ENCODE assay signal across 11 cellular contexts in genomic region chr3:172407872-172408271, GRCh38. TPM values are rescaled to one million over a fixed set of nuclear protein-coding genes. Genes with fewer than 3 reads are reported as not detected.
"Had no signal": no experiment of that assay in that cellular context is flagged by ENCODE, and none has a peak within 500 bp of the region (broad histone marks: within the 10 kb centered on the region; RNA-seq: fewer than 3 reads in every experiment).

No MANE protein-coding gene starts in this region.

- H3K27ac ChIP-seq: GM23248 had no signal

- ATAC-seq: GM23338, HCT116 had no signal

- H3K4me3 Mint-ChIP-seq: GM23338, H9, HFFc6 had no signal

- H3K9me3 Mint-ChIP-seq: GM23338, H9, HFFc6 had no signal

- H3K27ac Mint-ChIP-seq: GM23338, H9, HFFc6 had no signal

- H3K4me3 ChIP-seq: GM23248, GM23338, HAP-1 had no signal

- FAIRE-seq: H54 had no signal

- H3K4me1 Mint-ChIP-seq: GM23338, H9 had no signal

- DNase-seq: GM23248, GOT3, H7, H9, HCEC 1CT, HFFc6 had no signal

- H3K9me3 ChIP-seq: HAP-1 had no signal

- H3K9ac ChIP-seq: GM23248 had no signal

- H3K36me3 ChIP-seq: HAP-1 had no signal

- H3K4me1 ChIP-seq: HAP-1 had no signal

- H3K4me2 ChIP-seq: GM23338 had no signal

- H2AFZ ChIP-seq: GM23248, GM23338 had no signal

RNA-seq across cellular contexts. Expression of gene GHSR, which starts 40.4 kb away (rescaled TPM):
- total RNA-seq: GM23248, GM23338, H4, H7, H9, HFFc6 had no signal
- polyA plus RNA-seq: GM23248, GM23338 had no signal
